ENCODE assay signal across 8 cellular contexts in genomic region chr1:120262791-120263751, GRCh38.
DNase-seq lines count a peak whose midpoint lies in the region; ATAC-seq and TF ChIP-seq lines count a peak whose summit lies in the region.
"Not testable (repeated sequence)": the region's sequence is repeated elsewhere in the genome, so short reads cannot be mapped to it uniquely, and the experiment has no call there.

No MANE protein-coding gene starts in this region.

- POLR2A ChIA-PET in IMR-90 (lab: Charles Lee; ENCODE audit: unreplicated experiment): not testable (repeated sequence)

- not testable (repeated sequence) for TF ChIP-seq RAD21 in IMR-90 (IDR thresholded peaks at IDR 0.05; ENCODE audit: low read length)

- CTCF ChIA-PET in IMR-90 (lab: Yijun Ruan, JAX): not testable (repeated sequence)

- not testable (repeated sequence) for H2AFZ ChIP-seq in IMR-90 (replicated peaks; ENCODE audit: low read length, poor library complexity)

- H4K8ac ChIP-seq in IMR-90 (ENCODE audit: low read depth in 2 of 2, low read length in 2 of 2): not testable (repeated sequence)

- H2BK5ac ChIP-seq in IMR-90 (ENCODE audit: low read depth, low read length, poor library complexity, severe bottlenecking): not testable (repeated sequence)

- WGBS in IMR-90 (ENCODE audit: extremely low coverage in 2 of 2, insufficient read length in 1 of 2), 2 experiments: no CpG with 5 or more reads among the region's 4 CpGs
- WGBS in heart right ventricle, 2 donors: no CpG with 5 or more reads among the region's 4 CpGs
- WGBS in right cardiac atrium: no CpG with 5 or more reads among the region's 4 CpGs
- no CpG with 5 or more reads among the region's 4 CpGs for WGBS in lung, 2 donors
- no CpG with 5 or more reads among the region's 4 CpGs for WGBS in aorta, 2 donors

- DNase-seq in IMR-90; Right ventricle myocardium inferior (ENCODE audit: missing footprints); heart right ventricle; right cardiac atrium; lung (ENCODE audit: low spot score); sciatic nerve (ENCODE audit: low spot score); aorta: not testable (repeated sequence)

- H4K91ac ChIP-seq in IMR-90 (ENCODE audit: insufficient read depth, low read depth, low read length): not testable (repeated sequence)

- intact Hi-C loops in IMR-90 (cut with micrococcal nuclease); Right ventricle myocardium inferior (cut with DNase I); heart right ventricle (cut with DNase I); right cardiac atrium (cut with DNase I); sciatic nerve (cut with DNase I); aorta (cut with DNase I): not testable (repeated sequence)

- not testable (repeated sequence) for H3K56ac ChIP-seq in IMR-90 (ENCODE audit: extremely low read depth, insufficient read depth, low read length)

- not testable (repeated sequence) for H3K9me3 ChIP-seq in IMR-90 (ENCODE audit: control insufficient read depth, insufficient read depth, low read length); heart right ventricle; right cardiac atrium (ENCODE audit: control insufficient read depth, low read length); lung (ENCODE audit: control insufficient read depth in 2 of 2, insufficient read depth in 1 of 2, low read length in 1 of 2); aorta (ENCODE audit: control insufficient read depth, low read length)

- peak; percentile 80 for ATAC-seq in IMR-90 (ENCODE audit: low read depth)
- ATAC-seq in SK-N-SH treated with all-trans-retinoic acid at 6 μM for 48 hours: peak; percentile 93
- ATAC-seq in Right ventricle myocardium inferior: peak; percentile 73
- ATAC-seq in heart right ventricle: peak; percentile 50 to 87 (median 77)
- ATAC-seq in right cardiac atrium: peak; percentile 77 to 92
- peak; percentile 83 for ATAC-seq in lung (ENCODE audit: insufficient read depth, low FRiP score)
- ATAC-seq in sciatic nerve: peak; percentile 97
- ATAC-seq in aorta (ENCODE audit: low FRiP score): peak; percentile 85

- not testable (repeated sequence) for H3K4me1 ChIP-seq in IMR-90 (ENCODE audit: control insufficient read depth, insufficient read depth, low read length); heart right ventricle; right cardiac atrium (ENCODE audit: control insufficient read depth, insufficient read depth, low read length); lung (ENCODE audit: control insufficient read depth in 2 of 2, insufficient read depth in 2 of 2, low read length in 2 of 2); aorta (ENCODE audit: control insufficient read depth in 1 of 2, insufficient read depth in 2 of 2, low read length in 2 of 2)

- H2AK9ac ChIP-seq in IMR-90 (replicated peaks; ENCODE audit: low read depth, low read length, poor library complexity): not testable (repeated sequence)

- not testable (repeated sequence) for H3K23ac ChIP-seq in IMR-90 (ENCODE audit: low read depth, low read length)

- not testable (repeated sequence) for H3K27me3 ChIP-seq in IMR-90 (ENCODE audit: control insufficient read depth, insufficient read depth, low read length); heart right ventricle; right cardiac atrium (ENCODE audit: control insufficient read depth, insufficient read depth); lung (ENCODE audit: control insufficient read depth, insufficient read depth); aorta (ENCODE audit: control insufficient read depth in 1 of 2, insufficient read depth in 2 of 2, low read length in 1 of 2)

- H3K4me3 ChIP-seq in IMR-90 (ENCODE audit: insufficient read depth, low read depth, low read length); heart right ventricle; right cardiac atrium (ENCODE audit: low read length); lung; aorta (ENCODE audit: low read length in 2 of 2): not testable (repeated sequence)

- H3K18ac ChIP-seq in IMR-90 (ENCODE audit: low read depth, low read length): not testable (repeated sequence)

- not testable (repeated sequence) for H3K4me2 ChIP-seq in IMR-90 (ENCODE audit: low read depth, low read length)

- not testable (repeated sequence) for H3K14ac ChIP-seq in IMR-90 (replicated peaks; ENCODE audit: low read depth, low read length)

- not testable (repeated sequence) for H2AK5ac ChIP-seq in IMR-90 (ENCODE audit: low read depth, low read length)

- not testable (repeated sequence) for H4K5ac ChIP-seq in IMR-90 (ENCODE audit: low read depth, low read length)

- not testable (repeated sequence) for H3K4ac ChIP-seq in IMR-90 (ENCODE audit: low read depth, low read length)

- not testable (repeated sequence) for H3K79me1 ChIP-seq in IMR-90 (ENCODE audit: low read depth in 1 of 2, low read length in 2 of 2)

- H3K36me3 ChIP-seq in IMR-90 (ENCODE audit: control insufficient read depth, insufficient read depth, low read length); heart right ventricle; lung (ENCODE audit: control insufficient read depth in 2 of 2, insufficient read depth in 2 of 2, low read length in 2 of 2); aorta (ENCODE audit: control insufficient read depth in 1 of 2, insufficient read depth in 2 of 2, low read length in 1 of 2): not testable (repeated sequence)

- not testable (repeated sequence) for H2BK20ac ChIP-seq in IMR-90 (ENCODE audit: low read depth, low read length)

- H2BK15ac ChIP-seq in IMR-90 (ENCODE audit: low read depth, low read length): not testable (repeated sequence)

- TF ChIP-seq CTCF in IMR-90 (conservative IDR thresholded peaks at IDR 0.05; ENCODE audit: low read depth, low read length); heart right ventricle (IDR thresholded peaks at IDR 0.05); lung (IDR thresholded peaks at IDR 0.05; ENCODE audit: control extremely low read depth, extremely low read depth): not testable (repeated sequence)

- TF ChIP-seq POLR2A in IMR-90 (IDR thresholded peaks at IDR 0.05; ENCODE audit: low read depth, low read length): not testable (repeated sequence)

- in situ Hi-C loops in IMR-90 (cut with MboI; ENCODE audit: low sequenced_read_pairs): not testable (repeated sequence)

- dilution Hi-C loops in IMR-90 (cut with HindIII; ENCODE audit: low sequenced_read_pairs, unreplicated experiment): not testable (repeated sequence)

- H3K9ac ChIP-seq in IMR-90 (ENCODE audit: low read depth, low read length): not testable (repeated sequence)

- not testable (repeated sequence) for H2BK120ac ChIP-seq in IMR-90 (ENCODE audit: low read depth, low read length)

- H3K27ac ChIP-seq in IMR-90 (ENCODE audit: insufficient read depth, low read length); heart right ventricle; right cardiac atrium (ENCODE audit: low read length); lung (ENCODE audit: low read depth in 1 of 2, low read length in 1 of 2); aorta (ENCODE audit: low read depth in 1 of 2, low read length in 2 of 2): not testable (repeated sequence)

- BruUV-seq in IMR-90 (replicated peaks; lab: Mats Ljungman, UMichigan): not testable (repeated sequence)

- H3K9me1 ChIP-seq in IMR-90 (ENCODE audit: insufficient read depth, low read length): not testable (repeated sequence)

- not testable (repeated sequence) for H4K20me1 ChIP-seq in IMR-90 (ENCODE audit: insufficient read depth, low read length)
